In the genomic region with DNA sequence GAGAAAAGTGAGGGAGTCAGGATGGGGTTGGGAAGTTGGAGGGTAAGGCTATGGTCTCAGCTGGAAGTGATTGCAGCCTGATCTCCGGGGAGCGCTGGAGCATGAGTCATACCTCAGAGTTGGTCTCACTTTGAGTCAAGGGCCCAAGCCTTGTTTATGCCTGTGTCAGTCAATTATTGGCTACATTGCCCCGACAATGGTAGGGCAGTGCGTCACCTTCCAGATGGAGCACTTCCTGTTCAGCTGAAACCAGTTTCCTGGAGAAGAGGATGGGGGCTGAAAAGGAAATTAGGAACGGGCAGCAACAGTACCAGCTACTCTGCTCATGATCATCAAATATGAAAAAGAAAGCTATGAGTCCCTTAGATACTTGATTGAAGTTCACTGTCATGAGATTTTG, we compare ENCODE assay signal across 8 cellular contexts.
A peak's percentile ranks its signal among the peaks of the same experiment; 100 is the strongest.
DNase-seq lines count a peak whose midpoint lies in the region; ATAC-seq and TF ChIP-seq lines count a peak whose summit lies in the region.

No MANE protein-coding gene starts in this region.

- peak; percentile 51 for ATAC-seq in HG03432 (IDR thresholded peaks at IDR 0.05; ENCODE audit: unreplicated experiment)
- no peak for ATAC-seq in GM19455 (IDR thresholded peaks at IDR 0.05; ENCODE audit: unreplicated experiment)

- DNase-seq in GM10266 (ENCODE audit: extremely low spot score) = peak; percentile 66
- DNase-seq in activated CD8-positive, alpha-beta memory T cell treated with anti-CD3 and anti-CD28 coated beads, Interleukin-2, amount 50 U/mL, for 24 hours (ENCODE audit: extremely low read depth) = peak; percentile 43
- DNase-seq in renal cortical epithelial cell (ENCODE audit: low read depth) = peak; percentile 37
- DNase-seq in hippocampal formation (lab: John Stamatoyannopoulos, UW) = no peak
- no peak for DNase-seq in NCI-H345 treated with DMSO at 0.1 percent for 48 hours (lab: John Stamatoyannopoulos, UW; ENCODE audit: unreplicated experiment)
- no peak for DNase-seq in globus pallidus (ENCODE audit: low spot score)

- no peak for TF ChIP-seq CTCF in GM10266 (IDR thresholded peaks at IDR 0.05; ENCODE audit: control insufficient read depth, insufficient read depth, low read depth, missing control alignments)

Comparison
In these comparisons a context has a peak if more than half of its experiments do, and no peak if none do; other contexts are left out.
1. DNase-seq: peak in GM10266 (single experiment), activated CD8-positive, alpha-beta memory T cell treated with anti-CD3 and anti-CD28 coated beads, Interleukin-2, amount 50 U/mL, for 24 hours (single experiment) and renal cortical epithelial cell (single experiment); none in hippocampal formation (0 of 2), NCI-H345 treated with DMSO at 0.1 percent for 48 hours (single experiment) and globus pallidus (single experiment).